17 cellular contexts compared by ENCODE assay signal in the genomic region with DNA sequence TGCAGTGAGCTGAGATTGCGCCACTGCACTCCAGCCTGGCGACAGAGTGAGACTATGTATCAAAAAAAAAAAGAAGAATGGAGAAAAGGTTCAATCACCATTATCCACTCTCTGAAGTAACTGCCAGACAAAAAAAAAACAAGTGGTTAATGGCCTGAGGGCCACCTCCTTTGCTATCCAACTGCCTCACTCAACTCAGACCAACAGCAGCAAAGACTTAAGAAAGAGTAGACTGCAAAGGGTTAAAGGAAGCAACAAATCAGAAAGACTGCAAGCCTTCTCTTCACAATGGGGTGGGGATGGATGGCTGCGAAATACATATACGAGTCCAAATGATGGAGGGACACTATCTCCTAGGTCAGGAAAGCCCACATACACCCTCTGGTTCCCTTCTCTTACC.
"Had no signal": no experiment of that assay in that cellular context is flagged by ENCODE, and none has a peak within 500 bp of the region (broad histone marks: within the 10 kb centered on the region; RNA-seq: fewer than 3 reads in every experiment).

No MANE protein-coding gene starts in this region.

- H3K4me3 Mint-ChIP-seq: activated CD4-positive, alpha-beta memory T cell treated with anti-CD3 and anti-CD28 coated beads for 36 hours; activated naive CD8-positive, alpha-beta T cell treated with anti-CD3 and anti-CD28 coated beads for 36 hours; activated T-cell treated with anti-CD3 and anti-CD28 coated beads, Interleukin-2, amount 50 U/mL, for 72 hours; neural progenitor cell; stimulated activated memory B cell treated with anti-CD40 and anti-IgM and Interleukin-4, amounts not matched to agents 10 μg/mL and 1 μg/mL and 100 μg/mL, for 72 hours; T-helper 2 cell treated with Interferon-gamma antibody and Interleukin-4, amounts not matched to agents 5 μg/mL and 100 μg/mL, for 36 hours had no signal

- H3K27ac ChIP-seq: cardiac muscle cell, neural progenitor cell, ovary, spleen, testis, upper lobe of left lung had no signal

- H3K9me3 Mint-ChIP-seq: activated CD4-positive, alpha-beta memory T cell treated with anti-CD3 and anti-CD28 coated beads for 36 hours; activated naive CD8-positive, alpha-beta T cell treated with anti-CD3 and anti-CD28 coated beads for 36 hours; activated T-cell treated with anti-CD3 and anti-CD28 coated beads, Interleukin-2, amount 50 U/mL, for 72 hours; neural progenitor cell; stimulated activated memory B cell treated with anti-CD40 and anti-IgM and Interleukin-4, amounts not matched to agents 10 μg/mL and 1 μg/mL and 100 μg/mL, for 72 hours; T-helper 2 cell treated with Interferon-gamma antibody and Interleukin-4, amounts not matched to agents 5 μg/mL and 100 μg/mL, for 36 hours had no signal

- H3K27me3 ChIP-seq: cardiac muscle cell, neural progenitor cell, ovary, spleen, testis, upper lobe of left lung had no signal

- H3K9me3 ChIP-seq: ovary, spleen, testis, upper lobe of left lung had no signal

- H3K4me3 ChIP-seq: cardiac muscle cell, neural progenitor cell, ovary, spleen, testis, upper lobe of left lung had no signal

- DNase-seq: activated CD4-positive, alpha-beta memory T cell treated with anti-CD3 and anti-CD28 coated beads for 36 hours; activated gamma-delta T cell treated with Interleukin-2 at 50 U/mL for 16 hours; activated naive CD8-positive, alpha-beta T cell treated with anti-CD3 and anti-CD28 coated beads for 36 hours; activated T-cell treated with anti-CD3 and anti-CD28 coated beads, Interleukin-2, amount 50 U/mL, for 72 hours; amniotic stem cell; dermis blood vessel endothelial cell; effector memory CD4-positive, alpha-beta T cell; left ventricle myocardium superior; ovary; spleen; stimulated activated CD4-positive, alpha-beta T cell treated with anti-CD3 and anti-CD28 coated beads, Interleukin-4, amount 100 ng/mL, for 4 hours; testis; upper lobe of left lung had no signal

- H3K27me3 Mint-ChIP-seq: activated CD4-positive, alpha-beta memory T cell treated with anti-CD3 and anti-CD28 coated beads for 36 hours; activated naive CD8-positive, alpha-beta T cell treated with anti-CD3 and anti-CD28 coated beads for 36 hours; stimulated activated memory B cell treated with anti-CD40 and anti-IgM and Interleukin-4, amounts not matched to agents 10 μg/mL and 1 μg/mL and 100 μg/mL, for 72 hours had no signal

- H3K36me3 ChIP-seq: neural progenitor cell, ovary had no signal

- H3K27ac Mint-ChIP-seq: activated CD4-positive, alpha-beta memory T cell treated with anti-CD3 and anti-CD28 coated beads for 36 hours; activated naive CD8-positive, alpha-beta T cell treated with anti-CD3 and anti-CD28 coated beads for 36 hours; neural progenitor cell; stimulated activated memory B cell treated with anti-CD40 and anti-IgM and Interleukin-4, amounts not matched to agents 10 μg/mL and 1 μg/mL and 100 μg/mL, for 72 hours; T-helper 2 cell treated with Interferon-gamma antibody and Interleukin-4, amounts not matched to agents 5 μg/mL and 100 μg/mL, for 36 hours had no signal

- ATAC-seq: activated T-cell treated with anti-CD3 and anti-CD28 coated beads, Interleukin-2, amount 50 U/mL, for 72 hours; left ventricle myocardium superior; stimulated activated memory B cell treated with anti-CD40 and anti-IgM and Interleukin-4, amounts not matched to agents 10 μg/mL and 1 μg/mL and 100 μg/mL, for 72 hours had no signal
